In genomic region chr10:116848032-116848911, GRCh38 we compare ENCODE assay signal across 8 cellular contexts. TPM values are rescaled to one million over a fixed set of nuclear protein-coding genes. Genes with fewer than 3 reads are reported as not detected.
A peak's percentile ranks its signal among the peaks of the same experiment; 100 is the strongest.
DNase-seq lines count a peak whose midpoint lies in the region; ATAC-seq and TF ChIP-seq lines count a peak whose summit lies in the region.

No MANE protein-coding gene starts in this region.

- no peaks in the 10 kb centered on the region for H3K9me3 ChIP-seq in breast epithelium
- no peaks in the 10 kb centered on the region for H3K9me3 ChIP-seq in mucosa of rectum (ENCODE audit: control insufficient read depth in 2 of 2, low read length in 2 of 2)

- H3K9ac ChIP-seq in mucosa of rectum (ENCODE audit: low read depth in 1 of 2, low read length in 2 of 2), result peak overlapping the region; percentile 26 to 67

- intact Hi-C loops in breast epithelium (cut with DNase I; ENCODE audit: low total_unique reads), result no loop called here

- H3K27ac ChIP-seq in breast epithelium (peak overlapping the region; percentile 76 to 83), mucosa of rectum (ENCODE audit: low read depth in 2 of 2, low read length in 2 of 2) (peak overlapping the region in 1 of 2 donors; percentile 44)

- H3K4me1 ChIP-seq in breast epithelium, result no peaks in the 10 kb centered on the region
- H3K4me1 ChIP-seq in mucosa of rectum (ENCODE audit: control insufficient read depth in 2 of 2, insufficient read depth in 2 of 2, low read length in 2 of 2), result peaks cover 5 to 12% of the 10 kb centered on the region in 2 donors

- DNase-seq in DMS53 (lab: John Stamatoyannopoulos, UW) (peak; percentile 42), DMS53 treated with DMSO at 0.1 percent for 48 hours (lab: John Stamatoyannopoulos, UW; ENCODE audit: unreplicated experiment) (no peak), breast epithelium (ENCODE audit: low spot score in 2 of 2) (no peak), amniotic stem cell (lab: John Stamatoyannopoulos, UW) (no peak), foreskin melanocyte (no peak)

- no peak for TF ChIP-seq CTCF in breast epithelium (IDR thresholded peaks at IDR 0.05)

- no peak for TF ChIP-seq POLR2A in breast epithelium (IDR thresholded peaks at IDR 0.05)

- no peaks in the 10 kb centered on the region for H3K36me3 ChIP-seq in breast epithelium
- H3K36me3 ChIP-seq in mucosa of rectum (ENCODE audit: control insufficient read depth in 2 of 2, insufficient read depth in 2 of 2, low read length in 2 of 2), result no peaks in the 10 kb centered on the region

- H3K27me3 ChIP-seq in breast epithelium, result no peaks in the 10 kb centered on the region
- no peaks in the 10 kb centered on the region for H3K27me3 ChIP-seq in mucosa of rectum (ENCODE audit: control insufficient read depth in 2 of 2, insufficient read depth in 2 of 2, low read length in 2 of 2)

- ATAC-seq in GM21381 (IDR thresholded peaks at IDR 0.05; ENCODE audit: unreplicated experiment), result peak; percentile 75
- ATAC-seq in HG03565 (IDR thresholded peaks at IDR 0.05; ENCODE audit: unreplicated experiment), result peak; percentile 77

- H3K4me3 ChIP-seq in breast epithelium (peak overlapping the region; percentile 56 to 74 (median 69)), mucosa of rectum (ENCODE audit: low read length in 2 of 2) (peak overlapping the region; percentile 83 to 88)

RNA-seq across cellular contexts. Expression of gene ENO4, which starts 1.0 kb away (rescaled TPM):
- total RNA-seq in breast epithelium, result 1 to 10 TPM in 1 of 3 donors, under 1 TPM in 2; 0.16 to 1.9 (median 0.66) TPM
